In genomic region chr9:131661954-131662621, GRCh38 we compare ENCODE assay signal across 11 cellular contexts.
DNase-seq lines count a peak whose midpoint lies in the region; ATAC-seq and TF ChIP-seq lines count a peak whose summit lies in the region.
"Had no signal": no experiment of that assay in that cellular context is flagged by ENCODE, and none has a peak within 500 bp of the region (broad histone marks: within the 10 kb centered on the region; RNA-seq: fewer than 3 reads in every experiment).

No MANE protein-coding gene starts in this region.

- H3K9me3 ChIP-seq in OCI-LY1 (ENCODE audit: low read length): no peaks in the 10 kb centered on the region
- H3K9me3 ChIP-seq: ascending aorta, stomach had no signal

- H3K4me2 ChIP-seq in OCI-LY1 (ENCODE audit: low read length): peak overlapping the region; percentile 30

- peaks cover 72% of the 10 kb centered on the region for H3K79me2 ChIP-seq in OCI-LY1 (ENCODE audit: insufficient read depth, low read length)

- peak overlapping the region; percentile 100 for H3K27ac ChIP-seq in OCI-LY1 (ENCODE audit: low read depth, low read length, poor library complexity, severe bottlenecking)
- H3K27ac ChIP-seq: ascending aorta, stomach had no signal

- H3K9ac ChIP-seq in OCI-LY1 (ENCODE audit: low read length): peak overlapping the region; percentile 25; the same call in 1 of the 2 replicates

- H3F3A ChIP-seq in OCI-LY1 (ENCODE audit: insufficient read depth, low read length): peaks cover 13% of the 10 kb centered on the region

- no peak overlapping the region for H3K4me3 ChIP-seq in OCI-LY1 (ENCODE audit: low read depth, low read length, poor library complexity, severe bottlenecking)
- H3K4me3 ChIP-seq: ascending aorta, stomach had no signal

- no peak for TF ChIP-seq CTCF in OCI-LY1 (IDR thresholded peaks at IDR 0.05; ENCODE audit: low read length)

- peak overlapping the region in 4 of 5 donors; percentile 5 to 64 (median 37) for H3K4me3 Mint-ChIP-seq in immature natural killer cell
- peak overlapping the region; percentile 25 for H3K4me3 Mint-ChIP-seq in stimulated activated memory B cell treated with anti-CD40 and anti-IgM and Interleukin-4, amounts not matched to agents 10 μg/mL and 1 μg/mL and 100 μg/mL, for 72 hours

- H3K4me1 Mint-ChIP-seq in immature natural killer cell: peaks cover 79 to 92% of the 10 kb centered on the region in 2 donors
- H3K4me1 Mint-ChIP-seq in stimulated activated memory B cell treated with anti-CD40 and anti-IgM and Interleukin-4, amounts not matched to agents 10 μg/mL and 1 μg/mL and 100 μg/mL, for 72 hours: peaks cover 95% of the 10 kb centered on the region

- no peaks in the 10 kb centered on the region for H4K20me1 ChIP-seq in OCI-LY1 (ENCODE audit: insufficient read depth, low read length)

- peaks cover 99% of the 10 kb centered on the region for H3K4me1 ChIP-seq in OCI-LY1 (ENCODE audit: insufficient read depth, low read length, severe bottlenecking)

- no peak overlapping the region for H2AFZ ChIP-seq in OCI-LY1 (ENCODE audit: low read length)

- no peaks in the 10 kb centered on the region for H3K36me3 Mint-ChIP-seq in immature natural killer cell
- H3K36me3 Mint-ChIP-seq in stimulated activated memory B cell treated with anti-CD40 and anti-IgM and Interleukin-4, amounts not matched to agents 10 μg/mL and 1 μg/mL and 100 μg/mL, for 72 hours: peaks cover 64% of the 10 kb centered on the region

- H3K27me3 ChIP-seq in OCI-LY1 (ENCODE audit: insufficient read depth, low read length): no peaks in the 10 kb centered on the region
- H3K27me3 ChIP-seq: ascending aorta, stomach had no signal

- no peaks in the 10 kb centered on the region for H3K9me3 Mint-ChIP-seq in immature natural killer cell
- H3K9me3 Mint-ChIP-seq in stimulated activated memory B cell treated with anti-CD40 and anti-IgM and Interleukin-4, amounts not matched to agents 10 μg/mL and 1 μg/mL and 100 μg/mL, for 72 hours: no peaks in the 10 kb centered on the region

- H3K36me3 ChIP-seq in OCI-LY1 (ENCODE audit: insufficient read depth, low read length): peaks cover 49% of the 10 kb centered on the region
- H3K36me3 ChIP-seq: ascending aorta, stomach had no signal

- no peaks in the 10 kb centered on the region for H3K9me2 ChIP-seq in OCI-LY1 (ENCODE audit: low read depth, low read length)

- peak; percentile 70 for DNase-seq in activated T-cell treated with anti-CD3 and anti-CD28 coated beads, Interleukin-2, amount 50 U/mL, for 1 hour
- peak in 1 of 3 donors; percentile 39 for DNase-seq in immature natural killer cell
- DNase-seq in G401 (ENCODE audit: low spot score): no peak
- DNase-seq in NCI-H524 (lab: John Stamatoyannopoulos, UW): no peak
- no peak for DNase-seq in NCI-H345 (lab: John Stamatoyannopoulos, UW)
- DNase-seq: KG1, stomach had no signal

- peak overlapping the region; percentile 56 to 87 (median 76) for H3K27ac Mint-ChIP-seq in immature natural killer cell
- peak overlapping the region; percentile 57 for H3K27ac Mint-ChIP-seq in stimulated activated memory B cell treated with anti-CD40 and anti-IgM and Interleukin-4, amounts not matched to agents 10 μg/mL and 1 μg/mL and 100 μg/mL, for 72 hours

- in situ Hi-C loops in G401 (cut with HindIII; ENCODE audit: low sequenced_read_pairs): no loop called here

- ATAC-seq in stimulated activated memory B cell treated with anti-CD40 and anti-IgM and Interleukin-4, amounts not matched to agents 10 μg/mL and 1 μg/mL and 100 μg/mL, for 72 hours: peak; percentile 73
- ATAC-seq in HG03439 (IDR thresholded peaks at IDR 0.05; ENCODE audit: unreplicated experiment): no peak

- H3K27me3 Mint-ChIP-seq in immature natural killer cell (ENCODE audit: low read depth in 3 of 3): peaks cover 0 to 10% (median 1%) of the 10 kb centered on the region in 3 donors
- H3K27me3 Mint-ChIP-seq in stimulated activated memory B cell treated with anti-CD40 and anti-IgM and Interleukin-4, amounts not matched to agents 10 μg/mL and 1 μg/mL and 100 μg/mL, for 72 hours: no peaks in the 10 kb centered on the region
